ENCODE assay signal across 1 cellular context in genomic region chr1:45622267-45622890, GRCh38.
TF ChIP-seq lines count a peak whose summit lies in the region.

No MANE protein-coding gene starts in this region.

TF ChIP-seq in SK-N-SH treated with all-trans-retinoic acid at 6 μM for 48 hours, 23 proteins besides CTCF, POLR2A, EP300 and RAD21 (continued from another document):
- TF ChIP-seq, protein P1, sequence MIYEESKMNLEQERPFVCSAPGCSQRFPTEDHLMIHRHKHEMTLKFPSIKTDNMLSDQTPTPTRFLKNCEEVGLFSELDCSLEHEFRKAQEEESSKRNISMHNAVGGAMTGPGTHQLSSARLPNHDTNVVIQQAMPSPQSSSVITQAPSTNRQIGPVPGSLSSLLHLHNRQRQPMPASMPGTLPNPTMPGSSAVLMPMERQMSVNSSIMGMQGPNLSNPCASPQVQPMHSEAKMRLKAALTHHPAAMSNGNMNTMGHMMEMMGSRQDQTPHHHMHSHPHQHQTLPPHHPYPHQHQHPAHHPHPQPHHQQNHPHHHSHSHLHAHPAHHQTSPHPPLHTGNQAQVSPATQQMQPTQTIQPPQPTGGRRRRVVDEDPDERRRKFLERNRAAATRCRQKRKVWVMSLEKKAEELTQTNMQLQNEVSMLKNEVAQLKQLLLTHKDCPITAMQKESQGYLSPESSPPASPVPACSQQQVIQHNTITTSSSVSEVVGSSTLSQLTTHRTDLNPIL (CRISPR knock-in tag; IDR thresholded peaks at IDR 0.05; ENCODE audit: low read depth), result no peak
- TF ChIP-seq ISL1 (CRISPR knock-in tag; IDR thresholded peaks at IDR 0.05) (no peak), TOX (CRISPR knock-in tag; IDR thresholded peaks at IDR 0.05; ENCODE audit: borderline replicate concordance) (no peak), ZNF565 (CRISPR knock-in tag; conservative IDR thresholded peaks at IDR 0.05; ENCODE audit: low read depth) (no peak), ARNTL (CRISPR knock-in tag; IDR thresholded peaks at IDR 0.05; ENCODE audit: borderline replicate concordance, low read depth) (no peak)
